In the genomic region with DNA sequence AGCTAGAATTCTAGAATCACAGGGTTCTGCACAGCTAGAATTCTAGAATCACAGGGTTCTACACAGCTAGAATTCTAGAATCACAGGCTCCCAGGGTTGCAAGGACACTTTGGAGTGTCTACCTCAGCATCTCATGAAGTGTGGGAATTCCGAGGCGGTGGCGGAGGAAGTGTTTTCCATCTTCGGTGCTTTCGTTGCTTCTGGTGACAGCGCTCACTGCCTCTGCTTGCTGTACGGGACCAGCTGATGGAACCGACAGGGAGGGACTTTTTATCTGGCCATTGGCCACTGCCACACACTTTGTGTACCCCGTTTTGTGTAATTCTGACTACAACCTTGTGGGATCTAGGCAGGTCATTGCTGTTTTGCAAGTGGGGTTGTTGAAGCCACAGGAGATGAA, we compare ENCODE assay signal across 39 cellular contexts. TPM values are rescaled to one million over a fixed set of nuclear protein-coding genes. Genes with fewer than 3 reads are reported as not detected.
"Had no signal": no experiment of that assay in that cellular context is flagged by ENCODE, and none has a peak within 500 bp of the region (broad histone marks: within the 10 kb centered on the region; RNA-seq: fewer than 3 reads in every experiment).

No MANE protein-coding gene starts in this region.

- H3K4me1 ChIP-seq: adrenal gland, ascending aorta, body of pancreas, breast epithelium had no signal

- H3K4me3 ChIP-seq: adrenal gland, ascending aorta, body of pancreas, breast epithelium, cardiac muscle cell had no signal

- H3K36me3 ChIP-seq: adrenal gland, ascending aorta, brain microvascular endothelial cell, breast epithelium, cardiac muscle cell had no signal

- H3K27me3 ChIP-seq: adrenal gland, ascending aorta, body of pancreas, brain microvascular endothelial cell, breast epithelium, cardiac muscle cell had no signal

- H3K27ac ChIP-seq: adrenal gland, ascending aorta, body of pancreas, brain microvascular endothelial cell, breast epithelium, cardiac muscle cell had no signal

- DNase-seq: activated effector memory CD4-positive, alpha-beta T cell treated with anti-CD3 and anti-CD28 coated beads, Interleukin-2, amount 50 U/mL, for 16 hours; activated effector memory CD4-positive, alpha-beta T cell treated with Interleukin-2 at 50 U/mL for 16 hours; activated gamma-delta T cell; activated gamma-delta T cell treated with Interleukin-2 at 50 U/mL for 16 hours; activated naive CD4-positive, alpha-beta T cell; activated naive CD4-positive, alpha-beta T cell treated with anti-CD3 and anti-CD28 coated beads for 36 hours; activated naive CD4-positive, alpha-beta T cell treated with anti-CD3 and anti-CD28 coated beads, Interleukin-2, amount 10 ng/mL, durations not matched to agents 7 days and 5 days; activated naive CD4-positive, alpha-beta T cell treated with anti-CD3 and anti-CD28 coated beads, Interleukin-2, amount 50 U/mL, for 16 hours; activated naive CD4-positive, alpha-beta T cell treated with Interleukin-2 at 50 U/mL for 16 hours; activated naive CD8-positive, alpha-beta T cell treated with anti-CD3 and anti-CD28 coated beads for 36 hours; activated naive CD8-positive, alpha-beta T cell treated with anti-CD3 and anti-CD28 coated beads, Interleukin-2, amount 10 ng/mL, durations not matched to agents 7 days and 5 days; activated naive CD8-positive, alpha-beta T cell treated with anti-CD3 and anti-CD28 coated beads, Interleukin-2, amount 50 U/mL, for 24 hours; activated T-cell treated with anti-CD3 and anti-CD28 coated beads for 4 hours; activated T-cell treated with anti-CD3 and anti-CD28 coated beads, Interleukin-2, amount 50 U/mL, for 1 hour; activated T-cell treated with anti-CD3 and anti-CD28 coated beads, Interleukin-2, amount 50 U/mL, for 24 hours; activated T-cell treated with anti-CD3 and anti-CD28 coated beads, Interleukin-2, amount 50 U/mL, for 4 hours; activated T-cell treated with anti-CD3 and anti-CD28 coated beads, Interleukin-2, amount 50 U/mL, for 48 hours; activated T-cell treated with anti-CD3 and anti-CD28 coated beads, Interleukin-2, amount 50 U/mL, for 72 hours; adrenal gland; amniotic stem cell; amygdala; anterior cingulate cortex; body of pancreas; brain microvascular endothelial cell; caudate nucleus; central memory CD4-positive, alpha-beta T cell; cerebellar nuclear complex had no signal

- H3K9me3 ChIP-seq: adrenal gland, ascending aorta, body of pancreas, breast epithelium had no signal

- FAIRE-seq: astrocyte, bronchial epithelial cell had no signal

RNA-seq across cellular contexts. Expression of gene NKX1-2, which starts 41.3 kb away (rescaled TPM):
- total RNA-seq: activated naive CD4-positive, alpha-beta T cell treated with anti-CD3 and anti-CD28 coated beads for 36 hours; activated naive CD4-positive, alpha-beta T cell treated with anti-CD3 and anti-CD28 coated beads, Interleukin-2, amount 50 U/mL, for 72 hours; activated naive CD8-positive, alpha-beta T cell treated with anti-CD3 and anti-CD28 coated beads for 36 hours; activated naive CD8-positive, alpha-beta T cell treated with anti-CD3 and anti-CD28 coated beads, Interleukin-2, amount 10 ng/mL, durations not matched to agents 7 days and 5 days; activated T-cell treated with anti-CD3 and anti-CD28 coated beads, Interleukin-2, amount 50 U/mL, for 4 hours; activated T-cell treated with anti-CD3 and anti-CD28 coated beads, Interleukin-2, amount 50 U/mL, for 72 hours; activated T-helper 1 cell treated with anti-CD3 and anti-CD28 coated beads, Interleukin-12 subunit alpha, Interleukin-12 subunit beta, Interleukin-2, Interleukin-4 antibody, amounts not matched to agents 30 ng/mL and 10 ng/mL and 1 ng/mL, durations not matched to agents 14 hours and 24 hours and 36 hours; activated T-helper 17 cell treated with anti-CD3 and anti-CD28 coated beads, Interleukin-2, amount 50 U/mL, for 72 hours; activated T-helper 2 cell treated with anti-CD3 and anti-CD28 coated beads, Interferon-gamma antibody, Interleukin-2, Interleukin-4, amounts not matched to agents 10 μg/mL and 5 μg/mL and 100 μg/mL, durations not matched to agents 14 hours and 24 hours and 36 hours; adrenal gland; aorta; ascending aorta; astrocyte; body of pancreas; cardiac septum had no signal
- polyA plus RNA-seq: adipose tissue, adrenal gland, aorta, cardiac muscle cell had no signal
